Comparison of ENCODE assay signal across 8 cellular contexts in the genomic region with DNA sequence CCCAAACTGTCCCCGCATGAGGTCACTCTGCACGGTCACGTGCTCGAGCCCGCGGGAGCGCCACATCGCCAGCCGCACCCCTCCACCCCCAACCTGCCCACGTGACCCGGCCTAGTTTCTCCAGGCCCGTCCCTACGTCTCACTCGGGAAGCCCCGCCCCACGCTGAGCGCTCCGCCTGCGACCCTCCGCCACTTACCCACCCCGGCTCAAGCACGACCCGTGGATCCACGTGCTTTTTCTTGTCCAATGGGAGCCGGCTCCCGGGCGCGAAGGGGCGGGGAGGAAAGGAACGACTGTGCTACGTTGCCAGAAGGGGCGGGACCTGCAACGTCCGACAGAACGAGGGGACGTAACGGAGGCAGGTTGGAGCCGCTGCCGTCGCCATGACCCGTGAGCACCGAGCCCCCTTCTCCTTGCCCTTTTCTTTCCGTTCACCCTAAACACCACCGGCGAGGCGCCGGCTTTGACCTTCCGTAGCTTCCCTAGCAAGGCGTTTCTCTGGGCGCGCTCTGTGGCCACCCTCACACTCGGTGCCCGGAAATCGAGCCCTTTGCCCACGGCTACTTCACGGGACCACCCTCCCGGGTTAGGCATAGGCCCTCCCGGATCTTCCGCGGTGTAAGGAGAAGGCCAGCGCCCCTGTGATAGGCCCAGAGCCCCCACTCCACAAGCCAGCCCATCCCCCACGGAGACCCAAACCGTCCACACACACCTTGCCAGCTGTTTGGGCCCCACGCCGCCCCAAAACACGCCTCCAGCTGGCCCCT. TPM values are rescaled to one million over a fixed set of nuclear protein-coding genes. Genes with fewer than 3 reads are reported as not detected.
DNase-seq lines count a peak whose midpoint lies in the region; ATAC-seq and TF ChIP-seq lines count a peak whose summit lies in the region.

A gene (plus strand): TSS at position 328 of the 768 bp plus-strand sequence. CDS start 57 bp downstream, at position 385.

- H3K27me3 ChIP-seq in adipocyte (replicated peaks; ENCODE audit: control insufficient read depth, insufficient read depth, low read length) (no peaks in the 10 kb centered on the region), cardiac muscle cell (no peaks in the 10 kb centered on the region), trophoblast cell (ENCODE audit: insufficient read depth, low read length) (no peaks in the 10 kb centered on the region), transverse colon (no peaks in the 10 kb centered on the region)

- peak within 1 kb of the TSS; percentile 98 for H2AK5ac ChIP-seq in trophoblast cell (ENCODE audit: low read length)

- TF ChIP-seq POLR2A in transverse colon (IDR thresholded peaks at IDR 0.05) = peak; percentile 100

- H2AFZ ChIP-seq in trophoblast cell (ENCODE audit: insufficient read depth, low read length, poor library complexity) = peak within 1 kb of the TSS; percentile 80

- H3K23ac ChIP-seq in trophoblast cell (ENCODE audit: low read length) = no peak within 1 kb of the TSS

- H2BK12ac ChIP-seq in trophoblast cell (ENCODE audit: low read length) = peak within 1 kb of the TSS; percentile 59

- H3K14ac ChIP-seq in trophoblast cell (ENCODE audit: low read length) = peak within 1 kb of the TSS; percentile 99

- in situ Hi-C loops in transverse colon (cut with MboI; ENCODE audit: low pct_ligation_motif_present in 1 of 4, low pct_unique_long_range_greater_than_20kb in 1 of 4, low sequenced_read_pairs in 3 of 4) = loop anchor here in 1 of 4 donors (25.0 kb wide), 1 partner anchor 305 kb away; a partner anchor contains a TSS

- peak within 1 kb of the TSS; percentile 98 for H4K91ac ChIP-seq in trophoblast cell (ENCODE audit: low read depth, low read length)

- H3K4ac ChIP-seq in trophoblast cell (ENCODE audit: low read depth, low read length) = peak within 1 kb of the TSS; percentile 97

- peak within 1 kb of the TSS; percentile 91 for H4K12ac ChIP-seq in trophoblast cell (ENCODE audit: low read depth, low read length)

- peak within 1 kb of the TSS; percentile 100 for H3K9ac ChIP-seq in adipocyte (ENCODE audit: low read length)
- peak within 1 kb of the TSS; percentile 99 for H3K9ac ChIP-seq in trophoblast cell (ENCODE audit: low read length)

- WGBS in trophoblast cell (ENCODE audit: extremely low coverage, insufficient coverage, insufficient read length) = no CpG with 5 or more reads among the region's 66 CpGs
- 0 to 3% methylated on average over 7 to 27 of the region's 66 CpGs for WGBS in transverse colon (ENCODE audit: low coverage in 1 of 2), 2 donors

- peak; percentile 92 for ATAC-seq in HG02763 (IDR thresholded peaks at IDR 0.05; ENCODE audit: unreplicated experiment)

- H2BK5ac ChIP-seq in trophoblast cell (ENCODE audit: low read depth, low read length, poor library complexity) = peak within 1 kb of the TSS; percentile 89

- TF ChIP-seq EP300 in transverse colon (IDR thresholded peaks at IDR 0.05; ENCODE audit: low read depth) = no peak

- H3K36me3 ChIP-seq in adipocyte (ENCODE audit: control insufficient read depth, insufficient read depth, low read length, severe bottlenecking) (peaks cover 42% of the 10 kb centered on the region), cardiac muscle cell (peaks cover 11% of the 10 kb centered on the region), trophoblast cell (ENCODE audit: control insufficient read depth in 1 of 2, insufficient read depth in 2 of 2, low read length in 2 of 2) (peaks cover 24 to 31% of the 10 kb centered on the region in 2 experiments), transverse colon (peaks cover 0 to 15% (median 6%) of the 10 kb centered on the region in 4 donors)

- intact Hi-C loops in transverse colon (cut with DNase I; ENCODE audit: low total_unique reads) = no loop called here

- peak within 1 kb of the TSS; percentile 86 for H2BK120ac ChIP-seq in trophoblast cell (ENCODE audit: insufficient read depth, low read length, poor library complexity)

- peaks cover 12% of the 10 kb centered on the region for H3K79me2 ChIP-seq in trophoblast cell (ENCODE audit: control insufficient read depth, insufficient read depth, low read length, poor library complexity)

- TF ChIP-seq CTCF in GM12865 (IDR thresholded peaks at IDR 0.05; ENCODE audit: insufficient read depth, low read depth, low read length, missing control alignments) = no peak
- no peak for TF ChIP-seq CTCF in cardiac muscle cell (IDR thresholded peaks at IDR 0.05; ENCODE audit: low read depth, low read length)
- peak in 1 of 5 experiments; percentile 13 for TF ChIP-seq CTCF in transverse colon (IDR thresholded peaks at IDR 0.05)

- H3K79me1 ChIP-seq in trophoblast cell (ENCODE audit: low read length) = peaks cover 10% of the 10 kb centered on the region

- DNase-seq in GM12865 (ENCODE audit: low read depth) (peak; percentile 100), NCI-H1436 (lab: John Stamatoyannopoulos, UW) (peak; percentile 99), T follicular helper cell (ENCODE audit: low read depth) (peak; percentile 99), adipocyte (ENCODE audit: low read depth) (peak; percentile 100), cardiac muscle cell (ENCODE audit: low read depth in 1 of 2, low spot score in 1 of 2) (peak; percentile 99 to 100), trophoblast cell (peak; percentile 99), transverse colon (peak; percentile 100)

- peak within 1 kb of the TSS; percentile 77 for H3K4me2 ChIP-seq in trophoblast cell (ENCODE audit: low read length)

- H3K18ac ChIP-seq in trophoblast cell (ENCODE audit: low read length) = peak within 1 kb of the TSS; percentile 90

- H3K4me1 ChIP-seq in adipocyte (ENCODE audit: control insufficient read depth, insufficient read depth, low read length) (peaks cover 45% of the 10 kb centered on the region), cardiac muscle cell (ENCODE audit: low read depth) (peaks cover 22% of the 10 kb centered on the region), trophoblast cell (ENCODE audit: control insufficient read depth in 1 of 2, insufficient read depth in 2 of 2, low read length in 2 of 2) (peaks cover 7 to 21% of the 10 kb centered on the region in 2 experiments), transverse colon (peaks cover 27 to 45% (median 35%) of the 10 kb centered on the region in 4 donors)

- H4K8ac ChIP-seq in trophoblast cell (ENCODE audit: low read depth, low read length) = peak within 1 kb of the TSS; percentile 96

- H3K9me3 ChIP-seq in adipocyte (ENCODE audit: control insufficient read depth, low read length) (no peaks in the 10 kb centered on the region), cardiac muscle cell (ENCODE audit: low read depth) (no peaks in the 10 kb centered on the region), trophoblast cell (ENCODE audit: insufficient read depth, low read depth, low read length) (no peaks in the 10 kb centered on the region), transverse colon (no peaks in the 10 kb centered on the region)

- H3K27ac ChIP-seq in cardiac muscle cell (peak within 1 kb of the TSS; percentile 98), trophoblast cell (ENCODE audit: low read depth, low read length) (peak within 1 kb of the TSS; percentile 79), transverse colon (peak within 1 kb of the TSS; percentile 90 to 99 (median 97))

- peak within 1 kb of the TSS; percentile 97 for H3K4me3 ChIP-seq in GM12865 (ENCODE audit: low read depth, low read length)
- H3K4me3 ChIP-seq in adipocyte (ENCODE audit: low read length) = peak within 1 kb of the TSS; percentile 98
- H3K4me3 ChIP-seq in cardiac muscle cell = peak within 1 kb of the TSS; percentile 93
- peak within 1 kb of the TSS; percentile 98 for H3K4me3 ChIP-seq in trophoblast cell (ENCODE audit: low read depth, low read length)
- H3K4me3 ChIP-seq in transverse colon = peak within 1 kb of the TSS; percentile 74 to 94 (median 86)

RNA-seq across cellular contexts. Expression of the gene that starts here (rescaled TPM):
- total RNA-seq in cardiac muscle cell (865 and 1,079 TPM in 2 replicates), transverse colon (1,000 to 10,000 TPM in 1 of 4 donors, 100 to 1,000 TPM in 3; 663 to 1,001 (median 825) TPM)
- polyA plus RNA-seq in cardiac muscle cell = 1,545 and 1,638 TPM in 2 replicates
- polyA plus RNA-seq in trophoblast cell (2013) = 1,802 and 1,827 TPM in 2 replicates

Comparison
In these comparisons a context has a peak if more than half of its experiments do, and no peak if none do; other contexts are left out.
1. Peak in every context shown above with its lines: DNase-seq, ATAC-seq, H3K4me3 ChIP-seq and H3K27ac ChIP-seq.